ENCODE assay signal across 18 cellular contexts in genomic region chr6:168901076-168901475, GRCh38.
DNase-seq lines count a peak whose midpoint lies in the region; ATAC-seq and TF ChIP-seq lines count a peak whose summit lies in the region.
"Had no signal": no experiment of that assay in that cellular context is flagged by ENCODE, and none has a peak within 500 bp of the region (broad histone marks: within the 10 kb centered on the region; RNA-seq: fewer than 3 reads in every experiment).

No MANE protein-coding gene starts in this region.

- H3K23ac ChIP-seq in H9 (ENCODE audit: insufficient read length, low read depth, low read length): no peak overlapping the region

- H2BK120ac ChIP-seq in H9 (ENCODE audit: low read depth, low read length, poor library complexity, severe bottlenecking): no peak overlapping the region

- ATAC-seq in GM21576 (IDR thresholded peaks at IDR 0.05; ENCODE audit: unreplicated experiment) (no peak), HG02759 (IDR thresholded peaks at IDR 0.05; ENCODE audit: unreplicated experiment) (no peak)
- ATAC-seq: A549 had no signal

- H4K5ac ChIP-seq in H9 (ENCODE audit: insufficient read length, low read depth, low read length): no peak overlapping the region

- no peaks in the 10 kb centered on the region for H4K20me1 ChIP-seq in H9 (ENCODE audit: control insufficient read depth, insufficient read depth, insufficient read length)

- no peak overlapping the region for H2BK20ac ChIP-seq in H9 (ENCODE audit: low read depth, low read length, poor library complexity, severe bottlenecking)

- no peak overlapping the region for H3K4me2 ChIP-seq in H9 (ENCODE audit: insufficient read depth, insufficient read length, low read length)
- H3K4me2 ChIP-seq: A549 had no signal

- H3K4me1 ChIP-seq in H9 (ENCODE audit: insufficient read depth, low read length) (no peaks in the 10 kb centered on the region), tibial artery (peaks cover 0 to 12% (median 0%) of the 10 kb centered on the region in 4 donors)
- H3K4me1 ChIP-seq: A549, HAP-1 had no signal

- no peaks in the 10 kb centered on the region for H3K36me3 ChIP-seq in tibial artery
- H3K36me3 ChIP-seq: HAP-1 had no signal

- no peak overlapping the region for H3K18ac ChIP-seq in H9 (ENCODE audit: insufficient read length, low read depth, low read length)

- peaks cover 0 to 8% of the 10 kb centered on the region in 2 experiments; a peak in 3 of 5 replicates for H3K9me3 Mint-ChIP-seq in H9
- H3K9me3 Mint-ChIP-seq: HFFc6 had no signal

- no peaks in the 10 kb centered on the region for H3K79me2 ChIP-seq in H9 (ENCODE audit: insufficient read depth, low read length)

- H3K79me1 ChIP-seq in H9 (ENCODE audit: insufficient read depth, low read depth, low read length, poor library complexity, severe bottlenecking): no peaks in the 10 kb centered on the region

- no peak overlapping the region for H2BK12ac ChIP-seq in H9 (ENCODE audit: insufficient read length, low read depth, low read length)

- WGBS in H9 (ENCODE audit: extremely low coverage, insufficient read length, low lambda C conversion rate): no CpG with 5 or more reads among the region's 19 CpGs

- TF ChIP-seq CTCF in H9 (conservative IDR thresholded peaks at IDR 0.05) (no peak), epithelial cell of proximal tubule (conservative IDR thresholded peaks at IDR 0.05; ENCODE audit: low read depth, low read length) (no peak), tibial artery (IDR thresholded peaks at IDR 0.05) (no peak)

- no peak overlapping the region for H2BK15ac ChIP-seq in H9 (ENCODE audit: low read depth, low read length)

- H2BK5ac ChIP-seq in H9 (ENCODE audit: insufficient read length, low read length): no peak overlapping the region

- H3K27ac ChIP-seq in H9 (ENCODE audit: insufficient read length, low read depth, low read length) (no peak overlapping the region), tibial artery (peak overlapping the region; percentile 32 to 43)
- H3K27ac ChIP-seq: A549 had no signal

- no peak overlapping the region for H3K4me3 Mint-ChIP-seq in H9
- H3K4me3 Mint-ChIP-seq: CD4-positive, alpha-beta memory T cell; HFFc6 had no signal

- no peak overlapping the region for H2AK5ac ChIP-seq in H9 (ENCODE audit: insufficient read length, low read length)

- no peak overlapping the region for H4K8ac ChIP-seq in H9 (replicated peaks; ENCODE audit: insufficient read length, low read depth, low read length)

- peaks cover 3 to 7% of the 10 kb centered on the region in 2 experiments; a peak in 3 of 4 replicates for H3K4me1 Mint-ChIP-seq in H9

- no peak overlapping the region for H3K9ac ChIP-seq in H9 (ENCODE audit: extremely low read depth, insufficient read length, low read length)

- H3K4me3 ChIP-seq in epithelial cell of proximal tubule (ENCODE audit: low read depth, low read length) (peak overlapping the region; percentile 25), tibial artery (no peak overlapping the region)
- H3K4me3 ChIP-seq: A549, HAP-1 had no signal

- no peaks in the 10 kb centered on the region; the same call in none of the 2 replicates for H3K27me3 Mint-ChIP-seq in H9 (ENCODE audit: low read depth)

- H3K14ac ChIP-seq in H9 (ENCODE audit: insufficient read depth, low read length): no peak overlapping the region

- no peaks in the 10 kb centered on the region for H3K23me2 ChIP-seq in H9 (ENCODE audit: insufficient read length, low read depth, low read length, poor library complexity, severe bottlenecking)

- no peak for DNase-seq in H9
- DNase-seq in epithelial cell of proximal tubule (ENCODE audit: low read depth): no peak
- peak; percentile 53 for DNase-seq in mesenteric fat pad (ENCODE audit: low spot score)
- no peak for DNase-seq in tibial artery
- DNase-seq in LoVo (ENCODE audit: low spot score): no peak
- DNase-seq: 8988T; C1 segment of cervical spinal cord; Calu3; CD4-positive, alpha-beta memory T cell; COR-L47; DMS53; DMS79 treated with DMSO at 0.1 percent for 48 hours; GF-D8; HFFc6 had no signal

- no peak overlapping the region for H3K27ac Mint-ChIP-seq in H9
- H3K27ac Mint-ChIP-seq: CD4-positive, alpha-beta memory T cell; HFFc6 had no signal

- H3K9me3 ChIP-seq in H9 (ENCODE audit: control insufficient read depth, low read depth, low read length): no peaks in the 10 kb centered on the region
- peaks cover 0 to 6% (median 0%) of the 10 kb centered on the region in 3 donors for H3K9me3 ChIP-seq in tibial artery
- H3K9me3 ChIP-seq: A549, HAP-1 had no signal

- intact Hi-C loops in tibial artery (cut with DNase I; ENCODE audit: low total_unique reads): no loop called here

- H3K27me3 ChIP-seq in H9 (ENCODE audit: insufficient read depth, low read length): no peaks in the 10 kb centered on the region
- H3K27me3 ChIP-seq in tibial artery: no peaks in the 10 kb centered on the region

- no peak overlapping the region for H3K4ac ChIP-seq in H9 (ENCODE audit: low read depth, low read length)

- H3T11ph ChIP-seq in H9 (ENCODE audit: low read length): peak overlapping the region; percentile 63

- no peak overlapping the region for H3K56ac ChIP-seq in H9 (ENCODE audit: insufficient read length, low read depth, low read length)

- H3K36me3 Mint-ChIP-seq in H9 (ENCODE audit: insufficient read depth in 1 of 3, low read depth in 3 of 3): peaks cover 0 to 4% (median 3%) of the 10 kb centered on the region in 3 experiments; a peak in 4 of 7 replicates
- H3K36me3 Mint-ChIP-seq: CD4-positive, alpha-beta memory T cell had no signal

- no peak overlapping the region for H4K91ac ChIP-seq in H9 (ENCODE audit: insufficient read length, low read depth, low read length)

- H2AFZ ChIP-seq in H9 (ENCODE audit: low read length): no peak overlapping the region
